24 cellular contexts compared by ENCODE assay signal in the genomic region with DNA sequence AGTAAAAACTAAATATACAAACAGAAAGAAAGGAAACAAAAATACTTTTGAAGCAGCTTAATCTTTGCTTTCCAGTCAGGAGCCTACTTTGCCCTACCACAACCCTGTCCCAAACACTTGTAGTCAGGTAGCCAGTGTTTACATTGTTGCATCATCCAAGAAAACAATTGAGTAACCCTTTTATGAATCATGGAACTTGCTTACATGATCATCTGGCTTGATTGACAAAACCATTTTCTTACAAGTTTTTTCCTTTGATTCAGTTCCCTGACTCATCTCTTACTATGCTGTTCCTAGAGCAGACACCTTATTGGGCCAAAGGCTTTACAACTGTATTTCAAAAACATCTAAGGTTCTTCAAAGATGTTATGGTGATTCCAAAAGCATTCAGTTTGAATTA.
DNase-seq lines count a peak whose midpoint lies in the region; ATAC-seq and TF ChIP-seq lines count a peak whose summit lies in the region.
"Had no signal": no experiment of that assay in that cellular context is flagged by ENCODE, and none has a peak within 500 bp of the region (broad histone marks: within the 10 kb centered on the region; RNA-seq: fewer than 3 reads in every experiment).

No MANE protein-coding gene starts in this region.

- no peaks in the 10 kb centered on the region for H3K36me3 ChIP-seq in PC-9 (ENCODE audit: low read depth)
- H3K36me3 ChIP-seq in lung (ENCODE audit: control insufficient read depth in 2 of 2, insufficient read depth in 2 of 2, low read length in 2 of 2), result no peaks in the 10 kb centered on the region
- H3K36me3 ChIP-seq in WERI-Rb-1, result no peaks in the 10 kb centered on the region
- H3K36me3 ChIP-seq: thyroid gland had no signal

- no peaks in the 10 kb centered on the region; the same call in 1 of the 2 replicates for H3K9me3 ChIP-seq in PC-9 (ENCODE audit: insufficient read depth, low read depth)
- no peaks in the 10 kb centered on the region for H3K9me3 ChIP-seq in lung (ENCODE audit: control insufficient read depth in 2 of 2, insufficient read depth in 1 of 2, low read length in 1 of 2)
- no peaks in the 10 kb centered on the region for H3K9me3 ChIP-seq in WERI-Rb-1 (ENCODE audit: severe bottlenecking)
- H3K9me3 ChIP-seq: Caco-2, thyroid gland had no signal

- H3K9me2 ChIP-seq in PC-9 (ENCODE audit: insufficient read depth), result no peaks in the 10 kb centered on the region

- peak; percentile 27 for ATAC-seq in lung (ENCODE audit: insufficient read depth, low FRiP score)
- ATAC-seq in HG03520 (IDR thresholded peaks at IDR 0.05; ENCODE audit: unreplicated experiment), result no peak
- no peak for ATAC-seq in GM21381 (IDR thresholded peaks at IDR 0.05; ENCODE audit: unreplicated experiment)
- ATAC-seq: GM23338; right cardiac atrium; stimulated activated effector memory CD8-positive, alpha-beta T cell treated with anti-CD3 and anti-CD28 coated beads, Interleukin-12 subunit alpha, Interleukin-12 subunit beta, amount 100 ng/mL, for 72 hours had no signal

- H3K4me3 ChIP-seq in PC-9 (no peak overlapping the region), epithelial cell of proximal tubule (ENCODE audit: low read depth, low read length) (no peak overlapping the region), lung (no peak overlapping the region), WERI-Rb-1 (ENCODE audit: low read depth, low read length) (no peak overlapping the region)
- H3K4me3 ChIP-seq: GM23338, thyroid gland had no signal

- peaks cover 5% of the 10 kb centered on the region for H3K4me1 ChIP-seq in PC-9 (replicated peaks; ENCODE audit: insufficient read depth)
- no peaks in the 10 kb centered on the region for H3K4me1 ChIP-seq in lung (ENCODE audit: control insufficient read depth in 2 of 2, insufficient read depth in 2 of 2, low read length in 2 of 2)
- H3K4me1 ChIP-seq: Caco-2, thyroid gland had no signal

- BruUV-seq in PC-9 (replicated peaks; lab: Mats Ljungman, UMichigan), result no TSS peak

- CTCF ChIA-PET in PC-9 (lab: Charles Lee), result no interaction called here

- H4K20me1 ChIP-seq in PC-9 (ENCODE audit: insufficient read depth), result no peaks in the 10 kb centered on the region

- no peaks in the 10 kb centered on the region for H3K27me3 ChIP-seq in PC-9 (ENCODE audit: insufficient read depth, low read depth)
- H3K27me3 ChIP-seq in lung (ENCODE audit: control insufficient read depth, insufficient read depth), result no peaks in the 10 kb centered on the region
- peaks cover 26% of the 10 kb centered on the region for H3K27me3 ChIP-seq in WERI-Rb-1 (ENCODE audit: insufficient read depth, low read depth, severe bottlenecking)
- H3K27me3 ChIP-seq: thyroid gland had no signal

- peak; percentile 0 for DNase-seq in HT1080 (ENCODE audit: low read depth)
- DNase-seq in PC-9, result peak in 1 of 2 experiments; percentile 84
- DNase-seq in epithelial cell of proximal tubule (ENCODE audit: low read depth), result peak; percentile 27
- no peak for DNase-seq in lung (ENCODE audit: low spot score)
- no peak for DNase-seq in WERI-Rb-1
- DNase-seq in NCI-H774 (lab: John Stamatoyannopoulos, UW), result no peak
- DNase-seq: activated CD4-positive, alpha-beta memory T cell treated with anti-CD3 and anti-CD28 coated beads for 36 hours; activated T-cell treated with anti-CD3 and anti-CD28 coated beads for 4 hours; AML-193; amygdala; Caco-2; effector CD4-positive, alpha-beta T cell; EL; head of caudate nucleus; naive B cell; NCI-H1105 treated with DMSO at 0.1 percent for 48 hours; NCI-H2171 treated with DMSO at 0.1 percent for 48 hours; NCI-H69; right cardiac atrium; thyroid gland had no signal

- intact Hi-C loops in PC-9 (cut with micrococcal nuclease; ENCODE audit: unreplicated experiment), result no loop called here

- POLR2A ChIA-PET in PC-9 (lab: Charles Lee; ENCODE audit: unreplicated experiment), result no interaction called here

- H3K4me2 ChIP-seq in PC-9, result peak overlapping the region; percentile 22; the same call in 1 of the 2 replicates
- H3K4me2 ChIP-seq: GM23338 had no signal

- H3K79me2 ChIP-seq in PC-9 (ENCODE audit: low read depth), result no peaks in the 10 kb centered on the region

- no peak overlapping the region for H2AFZ ChIP-seq in PC-9
- H2AFZ ChIP-seq: GM23338 had no signal

- TF ChIP-seq CTCF in PC-9 (conservative IDR thresholded peaks at IDR 0.05), result no peak
- TF ChIP-seq CTCF in epithelial cell of proximal tubule (conservative IDR thresholded peaks at IDR 0.05; ENCODE audit: low read depth, low read length), result no peak
- no peak for TF ChIP-seq CTCF in lung (IDR thresholded peaks at IDR 0.05; ENCODE audit: control extremely low read depth, extremely low read depth)
- TF ChIP-seq CTCF in WERI-Rb-1 (IDR thresholded peaks at IDR 0.05; ENCODE audit: low read depth, low read length), result no peak

- no peaks in the 10 kb centered on the region for H3F3A ChIP-seq in PC-9 (ENCODE audit: insufficient read depth, low read depth)

- H3K27ac ChIP-seq in PC-9, result peak overlapping the region; percentile 52
- H3K27ac ChIP-seq in lung (ENCODE audit: low read depth in 1 of 2, low read length in 1 of 2), result no peak overlapping the region
- H3K27ac ChIP-seq in WERI-Rb-1, result no peak overlapping the region
- H3K27ac ChIP-seq: thyroid gland had no signal

Comparison
In these comparisons a context has a peak if more than half of its experiments do, and no peak if none do; other contexts are left out.
1. DNase-seq: peak in HT1080 (single experiment) and epithelial cell of proximal tubule (single experiment); none in lung (single experiment), WERI-Rb-1 (single experiment) and NCI-H774 (single experiment).